ENCODE assay signal across 8 cellular contexts in the genomic region with DNA sequence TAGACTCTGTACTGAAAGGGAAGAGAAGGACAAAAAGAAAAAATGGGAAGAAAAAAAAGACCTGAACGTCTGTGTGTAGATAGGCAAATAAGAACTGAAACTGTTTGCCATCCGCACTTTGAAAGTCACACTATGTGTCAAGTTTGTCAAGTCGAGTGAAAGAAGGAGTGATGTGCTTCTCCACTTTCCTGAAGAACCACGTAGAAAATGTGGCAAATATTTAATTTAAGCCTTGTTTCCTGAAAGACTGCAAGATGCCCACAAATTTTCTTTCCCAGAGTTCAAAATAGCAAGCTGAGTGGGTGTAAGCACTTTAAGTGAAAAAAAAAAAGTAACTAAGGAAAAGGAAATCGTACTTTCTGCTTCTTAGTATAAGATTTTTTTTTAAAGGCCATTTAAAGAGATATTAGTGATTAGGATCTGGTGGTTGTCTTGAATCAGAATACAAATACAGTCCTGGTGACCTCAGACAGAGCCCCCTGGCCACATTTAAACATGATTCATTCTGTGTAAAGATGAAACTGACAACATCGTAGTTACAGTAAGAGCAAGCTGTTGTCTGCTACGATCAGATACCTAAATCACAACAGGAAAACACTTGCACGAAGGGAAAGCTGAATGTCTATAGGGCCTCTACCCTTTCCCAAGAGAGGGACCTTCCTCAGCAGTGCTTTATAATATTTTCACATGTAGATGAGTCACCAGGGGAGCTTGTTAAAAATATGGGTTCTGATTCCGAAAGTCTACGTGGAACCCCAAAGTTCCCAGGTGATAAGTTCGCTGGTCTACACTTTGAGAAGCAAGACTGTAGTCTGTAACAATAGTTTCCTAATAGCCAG.
A peak's percentile ranks its signal among the peaks of the same experiment; 100 is the strongest.
DNase-seq lines count a peak whose midpoint lies in the region; ATAC-seq lines count a peak whose summit lies in the region.

No MANE protein-coding gene starts in this region.

- in situ Hi-C loops in Caki2 (cut with HindIII; ENCODE audit: low pct_unique_long_range_greater_than_20kb, low sequenced_read_pairs), result no loop called here

- peak; percentile 69 for DNase-seq in Caki2 (ENCODE audit: low read depth)
- peak; percentile 19 for DNase-seq in activated gamma-delta T cell treated with anti-CD3 and anti-CD28 coated beads, Interleukin-2, amount 50 U/mL, for 16 hours (ENCODE audit: low read depth)
- DNase-seq in lung microvascular endothelial cell (ENCODE audit: low read depth in 2 of 2), result peak; percentile 57 to 93
- no peak for DNase-seq in RKO (ENCODE audit: low spot score)
- DNase-seq in NCI-H2107 treated with DMSO at 0.1 percent for 48 hours (lab: John Stamatoyannopoulos, UW; ENCODE audit: unreplicated experiment), result no peak
- no peak for DNase-seq in NCI-H2227 treated with DMSO at 0.1 percent for 48 hours (lab: John Stamatoyannopoulos, UW)

- ATAC-seq in GM19452 (IDR thresholded peaks at IDR 0.05; ENCODE audit: unreplicated experiment) (peak; percentile 69), HG03457 (IDR thresholded peaks at IDR 0.05; ENCODE audit: unreplicated experiment) (peak; percentile 60)

Comparison
In these comparisons a context has a peak if more than half of its experiments do, and no peak if none do; other contexts are left out.
1. DNase-seq: peak in Caki2 (single experiment), activated gamma-delta T cell treated with anti-CD3 and anti-CD28 coated beads, Interleukin-2, amount 50 U/mL, for 16 hours (single experiment) and lung microvascular endothelial cell (2 of 2); none in RKO (single experiment), NCI-H2107 treated with DMSO at 0.1 percent for 48 hours (single experiment) and NCI-H2227 treated with DMSO at 0.1 percent for 48 hours (single experiment).